Comparison of ENCODE assay signal across 31 cellular contexts in genomic region chr1:75430526-75430925, GRCh38.
"Had no signal": no experiment of that assay in that cellular context is flagged by ENCODE, and none has a peak within 500 bp of the region (broad histone marks: within the 10 kb centered on the region; RNA-seq: fewer than 3 reads in every experiment).

No MANE protein-coding gene starts in this region.

- H3K27ac ChIP-seq: brain microvascular endothelial cell, esophagus muscularis mucosa, gastrocnemius medialis, ovary, spleen, suprapubic skin, tibial artery, upper lobe of right lung, VCaP had no signal

- H3K4me1 ChIP-seq: esophagus muscularis mucosa, gastrocnemius medialis, spleen, suprapubic skin, tibial artery, upper lobe of right lung had no signal

- H3K4me3 ChIP-seq: esophagus muscularis mucosa, gastrocnemius medialis, ovary, spleen, suprapubic skin, tibial artery, upper lobe of right lung had no signal

- H3K4me1 Mint-ChIP-seq: activated naive CD8-positive, alpha-beta T cell treated with anti-CD3 and anti-CD28 coated beads, Interleukin-2, amount 50 U/mL, for 24 hours; naive thymus-derived CD4-positive, alpha-beta T cell had no signal

- H3K9me3 ChIP-seq: esophagus muscularis mucosa, gastrocnemius medialis, ovary, spleen, suprapubic skin, tibial artery, upper lobe of right lung had no signal

- FAIRE-seq: islet of Langerhans, TTC549 had no signal

- H3K36me3 Mint-ChIP-seq: naive thymus-derived CD4-positive, alpha-beta T cell had no signal

- DNase-seq: activated CD4-positive, alpha-beta T cell treated with anti-CD3 and anti-CD28 coated beads for 48 hours; activated CD4-positive, alpha-beta T cell treated with anti-CD3 and anti-CD28 coated beads, Interleukin-2, amount 50 U/mL, for 48 hours; activated CD8-positive, alpha-beta memory T cell treated with anti-CD3 and anti-CD28 coated beads for 24 hours; activated gamma-delta T cell; activated naive CD4-positive, alpha-beta T cell treated with anti-CD3 and anti-CD28 coated beads, Interleukin-2, amount 50 U/mL, for 16 hours; activated naive CD8-positive, alpha-beta T cell treated with anti-CD3 and anti-CD28 coated beads, Interleukin-2, amount 50 U/mL, for 24 hours; activated T-cell treated with anti-CD3 and anti-CD28 coated beads, Interleukin-2, amount 50 U/mL, for 1 hour; brain microvascular endothelial cell; caudate nucleus; endodermal cell; gastrocnemius medialis; glutamatergic neuron; left ventricle myocardium superior; mammary epithelial cell; midbrain; naive thymus-derived CD4-positive, alpha-beta T cell; ovary; retina; spleen; stimulated activated naive CD4-positive, alpha-beta T cell; T-helper 9 cell; tibial artery; upper lobe of right lung had no signal

- H3K36me3 ChIP-seq: brain microvascular endothelial cell, esophagus muscularis mucosa, gastrocnemius medialis, ovary, spleen, suprapubic skin, tibial artery, upper lobe of right lung had no signal

- H3K27me3 Mint-ChIP-seq: dendritic cell treated with granulocyte-macrophage colony-stimulating factor and Interleukin-4, amounts not matched to agents 40 ng/mL and 50 ng/mL, for 4 days; naive thymus-derived CD4-positive, alpha-beta T cell had no signal

- H3K9me3 Mint-ChIP-seq: activated naive CD8-positive, alpha-beta T cell treated with anti-CD3 and anti-CD28 coated beads, Interleukin-2, amount 50 U/mL, for 24 hours; activated T-helper 1 cell treated with anti-CD3 and anti-CD28 coated beads, Interleukin-12 subunit alpha, Interleukin-12 subunit beta, Interleukin-2, Interleukin-4 antibody, amounts not matched to agents 30 ng/mL and 10 ng/mL and 1 ng/mL, durations not matched to agents 14 hours and 24 hours and 36 hours; dendritic cell treated with granulocyte-macrophage colony-stimulating factor and Interleukin-4, amounts not matched to agents 40 ng/mL and 50 ng/mL, for 4 days; endodermal cell had no signal

- H3K27me3 ChIP-seq: brain microvascular endothelial cell, esophagus muscularis mucosa, gastrocnemius medialis, ovary, spleen, suprapubic skin, tibial artery, upper lobe of right lung had no signal

- H3K27ac Mint-ChIP-seq: activated naive CD8-positive, alpha-beta T cell treated with anti-CD3 and anti-CD28 coated beads, Interleukin-2, amount 50 U/mL, for 24 hours; activated T-helper 1 cell treated with anti-CD3 and anti-CD28 coated beads, Interleukin-12 subunit alpha, Interleukin-12 subunit beta, Interleukin-2, Interleukin-4 antibody, amounts not matched to agents 30 ng/mL and 10 ng/mL and 1 ng/mL, durations not matched to agents 14 hours and 24 hours and 36 hours; dendritic cell treated with granulocyte-macrophage colony-stimulating factor and Interleukin-4, amounts not matched to agents 40 ng/mL and 50 ng/mL, for 4 days; endodermal cell; naive thymus-derived CD4-positive, alpha-beta T cell; progenitor cell of endocrine pancreas had no signal

- H3K4me3 Mint-ChIP-seq: activated naive CD8-positive, alpha-beta T cell treated with anti-CD3 and anti-CD28 coated beads, Interleukin-2, amount 50 U/mL, for 24 hours; activated T-helper 1 cell treated with anti-CD3 and anti-CD28 coated beads, Interleukin-12 subunit alpha, Interleukin-12 subunit beta, Interleukin-2, Interleukin-4 antibody, amounts not matched to agents 30 ng/mL and 10 ng/mL and 1 ng/mL, durations not matched to agents 14 hours and 24 hours and 36 hours; dendritic cell treated with granulocyte-macrophage colony-stimulating factor and Interleukin-4, amounts not matched to agents 40 ng/mL and 50 ng/mL, for 4 days; endodermal cell; naive thymus-derived CD4-positive, alpha-beta T cell had no signal

- ATAC-seq: activated naive CD8-positive, alpha-beta T cell treated with anti-CD3 and anti-CD28 coated beads, Interleukin-2, amount 50 U/mL, for 24 hours; gastrocnemius medialis; left ventricle myocardium superior; naive thymus-derived CD4-positive, alpha-beta T cell; upper lobe of right lung had no signal
